ENCODE assay signal across 11 cellular contexts in the genomic region with DNA sequence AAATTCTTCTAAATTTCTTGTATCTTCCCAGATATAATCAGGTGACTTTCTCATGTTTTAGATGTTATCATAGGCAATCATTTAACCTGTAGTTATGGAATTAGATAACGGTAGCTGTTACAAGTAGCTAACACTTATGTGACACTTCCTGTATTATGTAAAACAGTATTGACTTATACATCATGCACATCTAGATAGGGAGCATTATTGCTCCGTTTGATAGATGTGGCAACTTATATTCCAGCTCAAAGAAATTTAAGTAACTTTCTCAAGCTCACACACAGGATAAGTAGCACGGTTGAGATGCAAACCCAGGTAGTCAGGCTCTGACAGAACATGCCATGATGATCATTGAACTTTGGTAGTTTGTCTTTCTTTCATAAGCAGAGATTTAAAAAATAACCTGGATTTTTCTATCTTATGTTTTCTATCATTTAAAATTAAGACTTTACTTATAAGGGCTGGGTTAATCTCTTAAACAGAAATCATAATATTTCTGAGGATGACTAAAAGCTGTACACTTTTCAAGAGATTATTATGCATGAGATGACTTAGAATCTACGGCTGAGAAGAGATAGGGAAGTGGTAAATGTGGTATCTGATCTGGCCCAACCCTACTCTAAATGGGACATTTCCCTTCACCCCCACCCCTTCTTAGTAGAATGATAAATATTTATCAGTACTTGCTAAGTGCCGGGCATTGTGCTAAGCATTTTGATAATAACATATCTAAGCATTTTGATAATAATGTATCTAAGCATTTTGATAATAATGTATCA.
A peak's percentile ranks its signal among the peaks of the same experiment; 100 is the strongest.
DNase-seq lines count a peak whose midpoint lies in the region; ATAC-seq and TF ChIP-seq lines count a peak whose summit lies in the region.
"Had no signal": no experiment of that assay in that cellular context is flagged by ENCODE, and none has a peak within 500 bp of the region (broad histone marks: within the 10 kb centered on the region; RNA-seq: fewer than 3 reads in every experiment).

No MANE protein-coding gene starts in this region.

- POLR2A ChIA-PET in activated CD8-positive, alpha-beta T cell treated with anti-CD3 and anti-CD28 coated beads, Interleukin-2, amount 10 ng/mL, durations not matched to agents 7 days and 5 days (lab: Charles Lee), result interaction anchor here (1.5 kb wide), 1 partner anchor 69 kb away, joined by 4 read pairs; a partner anchor contains a TSS

- H3K27me3 Mint-ChIP-seq in activated CD8-positive, alpha-beta T cell treated with anti-CD3 and anti-CD28 coated beads, Interleukin-2, amount 10 ng/mL, durations not matched to agents 7 days and 5 days (ENCODE audit: low read depth), result peaks cover 2% of the 10 kb centered on the region

- H3K4me1 Mint-ChIP-seq in activated CD8-positive, alpha-beta T cell treated with anti-CD3 and anti-CD28 coated beads, Interleukin-2, amount 10 ng/mL, durations not matched to agents 7 days and 5 days (ENCODE audit: low read depth), result peaks cover 18% of the 10 kb centered on the region

- H3K27ac ChIP-seq in foreskin keratinocyte, result no peak overlapping the region

- H3K4me3 Mint-ChIP-seq in activated CD8-positive, alpha-beta T cell treated with anti-CD3 and anti-CD28 coated beads, Interleukin-2, amount 10 ng/mL, durations not matched to agents 7 days and 5 days, result peak overlapping the region; percentile 36

- H3K9me3 Mint-ChIP-seq in activated CD8-positive, alpha-beta T cell treated with anti-CD3 and anti-CD28 coated beads, Interleukin-2, amount 10 ng/mL, durations not matched to agents 7 days and 5 days (ENCODE audit: insufficient read depth), result peaks cover 3% of the 10 kb centered on the region

- H3K36me3 Mint-ChIP-seq in activated CD8-positive, alpha-beta T cell treated with anti-CD3 and anti-CD28 coated beads, Interleukin-2, amount 10 ng/mL, durations not matched to agents 7 days and 5 days (ENCODE audit: low read depth), result peaks cover 2% of the 10 kb centered on the region

- peak overlapping the region; percentile 79 for H3K27ac Mint-ChIP-seq in activated CD8-positive, alpha-beta T cell treated with anti-CD3 and anti-CD28 coated beads, Interleukin-2, amount 10 ng/mL, durations not matched to agents 7 days and 5 days

- CTCF ChIA-PET in activated CD8-positive, alpha-beta T cell treated with anti-CD3 and anti-CD28 coated beads, Interleukin-2, amount 10 ng/mL, durations not matched to agents 7 days and 5 days (lab: Charles Lee), result interaction anchor here (1.1 kb wide), 1 partner anchor 11 kb away, joined by 3 read pairs; no protein-coding TSS in a partner anchor

- no peak for TF ChIP-seq CTCF in foreskin keratinocyte (conservative IDR thresholded peaks at IDR 0.05)

- peaks cover 15% of the 10 kb centered on the region for H3K4me1 ChIP-seq in foreskin keratinocyte

- DNase-seq in GDM1 (lab: John Stamatoyannopoulos, UW) (peak; percentile 17), foreskin keratinocyte (no peak), NCI-H1694 (lab: John Stamatoyannopoulos, UW) (no peak), kidney glomerular epithelial cell (lab: John Stamatoyannopoulos, UW) (no peak), DMS53 treated with DMSO at 0.1 percent for 48 hours (lab: John Stamatoyannopoulos, UW; ENCODE audit: unreplicated experiment) (no peak)
- peak; percentile 26 for DNase-seq in activated CD8-positive, alpha-beta T cell treated with anti-CD3 and anti-CD28 coated beads, Interleukin-2, amount 10 ng/mL, durations not matched to agents 7 days and 5 days
- DNase-seq: DND-41; effector CD8-positive, alpha-beta T cell; NK-92 treated with Interleukin-12 subunit alpha and Interleukin-12 subunit beta, amount 100 ng/mL, for 24 hours had no signal

- ATAC-seq in GM21360 (IDR thresholded peaks at IDR 0.05; ENCODE audit: unreplicated experiment) (peak; percentile 69), HG03432 (IDR thresholded peaks at IDR 0.05; ENCODE audit: unreplicated experiment) (peak; percentile 91), foreskin keratinocyte (no peak)
- ATAC-seq in activated CD8-positive, alpha-beta T cell treated with anti-CD3 and anti-CD28 coated beads, Interleukin-2, amount 10 ng/mL, durations not matched to agents 7 days and 5 days, result peak; percentile 88

- no peaks in the 10 kb centered on the region for H3K27me3 ChIP-seq in foreskin keratinocyte

Comparison
In these comparisons a context has a peak if more than half of its experiments do, and no peak if none do; other contexts are left out.
1. DNase-seq: peak in GDM1 (single experiment) and activated CD8-positive, alpha-beta T cell treated with anti-CD3 and anti-CD28 coated beads, Interleukin-2, amount 10 ng/mL, durations not matched to agents 7 days and 5 days (single experiment); none in foreskin keratinocyte (0 of 2), NCI-H1694 (single experiment), kidney glomerular epithelial cell (single experiment) and DMS53 treated with DMSO at 0.1 percent for 48 hours (single experiment).